ENCODE assay signal across 1 cellular context in the genomic region with DNA sequence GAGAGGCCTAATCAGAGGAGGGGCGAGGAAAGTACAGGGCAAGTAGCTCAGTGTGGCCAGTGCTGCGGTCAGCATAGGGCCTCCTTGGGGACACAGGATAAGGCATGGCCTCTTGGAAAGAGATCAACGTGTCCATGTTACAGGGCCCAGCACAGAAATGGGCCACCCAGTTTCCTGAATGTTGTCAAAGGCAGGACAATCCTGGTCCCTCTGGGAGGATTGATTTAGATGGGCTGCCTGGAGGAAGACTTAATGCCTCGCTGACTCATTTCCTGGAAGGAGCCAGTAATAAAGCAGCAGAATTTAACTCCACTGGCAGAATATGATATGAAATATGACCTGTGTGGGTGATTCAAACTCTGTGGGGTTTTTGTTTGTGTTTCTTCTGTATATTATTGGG.
TF ChIP-seq lines count a peak whose summit lies in the region.

No MANE protein-coding gene starts in this region.

TF ChIP-seq in HEK293, 187 proteins besides CTCF, POLR2A, EP300 and RAD21 (continued from another document):
- TF ChIP-seq, protein P1, sequence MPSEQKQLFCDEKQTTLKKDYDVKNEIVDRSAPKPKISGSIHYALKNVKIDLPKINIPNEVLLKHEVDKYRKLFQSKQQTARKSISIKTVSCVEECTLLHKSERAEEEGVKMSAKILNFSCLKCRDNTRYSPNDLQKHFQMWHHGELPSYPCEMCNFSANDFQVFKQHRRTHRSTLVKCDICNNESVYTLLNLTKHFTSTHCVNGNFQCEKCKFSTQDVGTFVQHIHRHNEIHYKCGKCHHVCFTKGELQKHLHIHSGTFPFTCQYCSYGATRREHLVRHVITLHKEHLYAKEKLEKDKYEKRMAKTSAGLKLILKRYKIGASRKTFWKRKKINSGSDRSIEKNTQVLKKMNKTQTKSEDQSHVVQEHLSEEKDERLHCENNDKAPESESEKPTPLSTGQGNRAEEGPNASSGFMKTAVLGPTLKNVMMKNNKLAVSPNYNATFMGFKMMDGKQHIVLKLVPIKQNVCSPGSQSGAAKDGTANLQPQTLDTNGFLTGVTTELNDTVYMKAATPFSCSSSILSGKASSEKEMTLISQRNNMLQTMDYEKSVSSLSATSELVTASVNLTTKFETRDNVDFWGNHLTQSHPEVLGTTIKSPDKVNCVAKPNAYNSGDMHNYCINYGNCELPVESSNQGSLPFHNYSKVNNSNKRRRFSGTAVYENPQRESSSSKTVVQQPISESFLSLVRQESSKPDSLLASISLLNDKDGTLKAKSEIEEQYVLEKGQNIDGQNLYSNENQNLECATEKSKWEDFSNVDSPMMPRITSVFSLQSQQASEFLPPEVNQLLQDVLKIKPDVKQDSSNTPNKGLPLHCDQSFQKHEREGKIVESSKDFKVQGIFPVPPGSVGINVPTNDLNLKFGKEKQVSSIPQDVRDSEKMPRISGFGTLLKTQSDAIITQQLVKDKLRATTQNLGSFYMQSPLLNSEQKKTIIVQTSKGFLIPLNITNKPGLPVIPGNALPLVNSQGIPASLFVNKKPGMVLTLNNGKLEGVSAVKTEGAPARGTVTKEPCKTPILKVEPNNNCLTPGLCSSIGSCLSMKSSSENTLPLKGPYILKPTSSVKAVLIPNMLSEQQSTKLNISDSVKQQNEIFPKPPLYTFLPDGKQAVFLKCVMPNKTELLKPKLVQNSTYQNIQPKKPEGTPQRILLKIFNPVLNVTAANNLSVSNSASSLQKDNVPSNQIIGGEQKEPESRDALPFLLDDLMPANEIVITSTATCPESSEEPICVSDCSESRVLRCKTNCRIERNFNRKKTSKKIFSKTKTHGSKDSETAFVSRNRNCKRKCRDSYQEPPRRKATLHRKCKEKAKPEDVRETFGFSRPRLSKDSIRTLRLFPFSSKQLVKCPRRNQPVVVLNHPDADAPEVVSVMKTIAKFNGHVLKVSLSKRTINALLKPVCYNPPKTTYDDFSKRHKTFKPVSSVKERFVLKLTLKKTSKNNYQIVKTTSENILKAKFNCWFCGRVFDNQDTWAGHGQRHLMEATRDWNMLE (tag by site-specific recombination; conservative IDR thresholded peaks at IDR 0.05; ENCODE audit: low read depth): 0 out of 2 replicates have a peak, but pooled peaks have one; percentile 22
- no peak for TF ChIP-seq KLF10 (tag by site-specific recombination; IDR thresholded peaks at IDR 0.05)
TF ChIP-seq in HEK293: peak in this region for 4.
